ENCODE assay signal across 16 cellular contexts in the genomic region with DNA sequence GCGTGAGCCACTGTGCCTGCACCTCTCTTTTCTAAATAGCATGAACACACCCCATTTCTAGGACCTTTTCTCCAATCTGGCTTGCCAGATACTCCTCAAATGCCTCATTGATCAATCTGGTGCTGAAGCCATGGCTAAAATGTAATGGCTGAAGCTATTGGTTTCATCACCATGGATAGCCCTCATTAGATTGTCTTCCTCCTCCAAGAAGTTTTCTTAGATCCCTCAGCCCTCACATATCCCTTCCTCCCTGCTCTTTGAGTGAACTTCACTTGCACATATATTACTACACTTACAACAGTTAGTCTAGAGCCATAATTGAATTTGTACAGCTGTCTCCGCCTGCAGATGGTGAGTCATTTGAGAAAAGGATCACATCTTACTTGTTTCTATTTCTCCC.
DNase-seq lines count a peak whose midpoint lies in the region; ATAC-seq and TF ChIP-seq lines count a peak whose summit lies in the region.
"Had no signal": no experiment of that assay in that cellular context is flagged by ENCODE, and none has a peak within 500 bp of the region (broad histone marks: within the 10 kb centered on the region; RNA-seq: fewer than 3 reads in every experiment).

No MANE protein-coding gene starts in this region.

- peak; percentile 14 for DNase-seq in NCI-H2171 treated with DMSO at 0.1 percent for 48 hours (lab: John Stamatoyannopoulos, UW)
- no peak for DNase-seq in NCI-H2171 (lab: John Stamatoyannopoulos, UW)
- peak; percentile 27 for DNase-seq in Ammon's horn (ENCODE audit: low spot score)
- peak; percentile 4 for DNase-seq in inferior parietal cortex (ENCODE audit: extremely low spot score)
- no peak for DNase-seq in NCI-H1930 (lab: John Stamatoyannopoulos, UW)
- no peak for DNase-seq in ureter (ENCODE audit: low spot score)
- no peak for DNase-seq in stimulated activated naive CD8-positive, alpha-beta T cell treated with anti-CD3 and anti-CD28 coated beads, Interleukin-15, Interleukin-2, amounts not matched to agents 100 U/mL and 50 U/mL, for 24 hours
- DNase-seq: 8988T; ACHN; Caco-2; Calu3; CD4-positive, alpha-beta T cell; CD8-positive, alpha-beta T cell; DMS79 treated with DMSO at 0.1 percent for 48 hours; GF-D8 had no signal

- no peak for ATAC-seq in stimulated activated naive CD8-positive, alpha-beta T cell treated with anti-CD3 and anti-CD28 coated beads, Interleukin-15, Interleukin-2, amounts not matched to agents 100 U/mL and 50 U/mL, for 24 hours
- ATAC-seq: CD8-positive, alpha-beta T cell had no signal

TF ChIP-seq in PFSK-1, 5 proteins besides CTCF, POLR2A, EP300 and RAD21:
- TF ChIP-seq SIN3A (IDR thresholded peaks at IDR 0.05; ENCODE audit: borderline replicate concordance, insufficient read depth, low read length), result no peak
- TF ChIP-seq, protein P1, sequence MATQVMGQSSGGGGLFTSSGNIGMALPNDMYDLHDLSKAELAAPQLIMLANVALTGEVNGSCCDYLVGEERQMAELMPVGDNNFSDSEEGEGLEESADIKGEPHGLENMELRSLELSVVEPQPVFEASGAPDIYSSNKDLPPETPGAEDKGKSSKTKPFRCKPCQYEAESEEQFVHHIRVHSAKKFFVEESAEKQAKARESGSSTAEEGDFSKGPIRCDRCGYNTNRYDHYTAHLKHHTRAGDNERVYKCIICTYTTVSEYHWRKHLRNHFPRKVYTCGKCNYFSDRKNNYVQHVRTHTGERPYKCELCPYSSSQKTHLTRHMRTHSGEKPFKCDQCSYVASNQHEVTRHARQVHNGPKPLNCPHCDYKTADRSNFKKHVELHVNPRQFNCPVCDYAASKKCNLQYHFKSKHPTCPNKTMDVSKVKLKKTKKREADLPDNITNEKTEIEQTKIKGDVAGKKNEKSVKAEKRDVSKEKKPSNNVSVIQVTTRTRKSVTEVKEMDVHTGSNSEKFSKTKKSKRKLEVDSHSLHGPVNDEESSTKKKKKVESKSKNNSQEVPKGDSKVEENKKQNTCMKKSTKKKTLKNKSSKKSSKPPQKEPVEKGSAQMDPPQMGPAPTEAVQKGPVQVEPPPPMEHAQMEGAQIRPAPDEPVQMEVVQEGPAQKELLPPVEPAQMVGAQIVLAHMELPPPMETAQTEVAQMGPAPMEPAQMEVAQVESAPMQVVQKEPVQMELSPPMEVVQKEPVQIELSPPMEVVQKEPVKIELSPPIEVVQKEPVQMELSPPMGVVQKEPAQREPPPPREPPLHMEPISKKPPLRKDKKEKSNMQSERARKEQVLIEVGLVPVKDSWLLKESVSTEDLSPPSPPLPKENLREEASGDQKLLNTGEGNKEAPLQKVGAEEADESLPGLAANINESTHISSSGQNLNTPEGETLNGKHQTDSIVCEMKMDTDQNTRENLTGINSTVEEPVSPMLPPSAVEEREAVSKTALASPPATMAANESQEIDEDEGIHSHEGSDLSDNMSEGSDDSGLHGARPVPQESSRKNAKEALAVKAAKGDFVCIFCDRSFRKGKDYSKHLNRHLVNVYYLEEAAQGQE (IDR thresholded peaks at IDR 0.05; ENCODE audit: insufficient read depth in 1 of 2, low read depth in 2 of 2, low read length in 2 of 2), result peak; percentile 55 to 86; a peak in 3 of 4 replicates

Comparison
In these comparisons a context has a peak if more than half of its experiments do, and no peak if none do; other contexts are left out.
1. DNase-seq: peak in NCI-H2171 treated with DMSO at 0.1 percent for 48 hours (single experiment), Ammon's horn (single experiment) and inferior parietal cortex (single experiment); none in NCI-H2171 (single experiment), NCI-H1930 (0 of 2), ureter (single experiment) and stimulated activated naive CD8-positive, alpha-beta T cell treated with anti-CD3 and anti-CD28 coated beads, Interleukin-15, Interleukin-2, amounts not matched to agents 100 U/mL and 50 U/mL, for 24 hours (single experiment).